12 cellular contexts compared by ENCODE assay signal in the genomic region with DNA sequence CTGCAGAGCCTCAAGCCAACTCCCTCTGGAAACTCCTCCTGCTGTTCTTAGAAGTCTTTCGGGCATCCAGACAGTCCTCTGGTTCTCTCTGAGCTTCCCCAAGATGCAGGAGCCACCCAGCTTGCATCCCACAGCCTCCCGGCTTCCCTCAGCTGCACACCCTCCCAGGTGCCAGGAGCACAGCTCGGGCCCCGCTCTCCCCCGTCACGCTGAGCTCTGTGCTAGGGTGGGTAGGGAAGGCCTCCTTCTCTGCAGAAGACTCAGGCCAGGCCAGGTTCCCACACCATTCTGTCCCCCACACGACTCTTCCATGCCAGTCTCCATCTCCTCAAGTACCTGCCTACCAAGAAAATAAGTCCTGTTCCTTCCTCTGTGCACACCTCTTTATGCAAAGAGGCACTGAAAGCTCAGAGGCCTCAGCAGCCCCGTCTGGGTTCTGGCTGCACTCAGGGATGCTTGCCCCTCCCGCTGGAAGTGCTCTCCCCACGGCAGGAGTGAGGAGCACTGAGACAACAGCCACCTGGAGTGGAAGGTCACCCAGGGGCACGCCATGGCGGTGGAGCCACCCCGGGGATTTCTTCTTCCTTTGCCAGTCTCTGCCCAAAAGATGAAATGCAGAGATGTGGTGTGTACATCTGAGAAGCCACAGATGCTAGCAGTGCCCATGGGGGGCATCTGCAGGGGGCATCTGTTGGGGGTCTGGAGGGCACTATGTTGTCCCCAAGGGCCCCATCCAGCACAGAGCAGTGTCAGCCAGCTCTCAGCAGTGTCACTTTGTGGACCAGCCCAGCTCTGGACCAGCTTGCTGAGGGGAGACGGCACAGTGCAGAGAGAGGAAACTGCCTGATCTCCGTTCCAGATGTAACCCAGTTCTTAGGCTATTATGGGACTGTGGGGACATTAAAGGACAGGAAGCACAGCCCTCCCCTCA.
A peak's percentile ranks its signal among the peaks of the same experiment; 100 is the strongest.
DNase-seq lines count a peak whose midpoint lies in the region; ATAC-seq and TF ChIP-seq lines count a peak whose summit lies in the region.
"Had no signal": no experiment of that assay in that cellular context is flagged by ENCODE, and none has a peak within 500 bp of the region (broad histone marks: within the 10 kb centered on the region; RNA-seq: fewer than 3 reads in every experiment).

No MANE protein-coding gene starts in this region.

- no peaks in the 10 kb centered on the region for H3K4me1 Mint-ChIP-seq in activated naive CD8-positive, alpha-beta T cell treated with anti-CD3 and anti-CD28 coated beads, Interleukin-2, amount 50 U/mL, for 24 hours

- CTCF ChIA-PET in HEK293 (lab: Yijun Ruan, JAX): no interaction called here

- no peak for TF ChIP-seq EP300 in sigmoid colon (IDR thresholded peaks at IDR 0.05)

- H3K27me3 ChIP-seq in Peyer's patch (no peaks in the 10 kb centered on the region), sigmoid colon (no peaks in the 10 kb centered on the region)

- POLR2A ChIA-PET in HEK293 (lab: Yijun Ruan, JAX): no interaction called here

- TF ChIP-seq POLR2A in Peyer's patch (IDR thresholded peaks at IDR 0.05) (no peak), sigmoid colon (IDR thresholded peaks at IDR 0.05) (no peak)

- DNase-seq in Peyer's patch (peak in 2 of 3 donors; percentile 16 to 26), mesenteric fat pad (ENCODE audit: low spot score) (peak; percentile 80), sigmoid colon (peak; percentile 35), KBM-7 (no peak), activated gamma-delta T cell treated with Interleukin-2 at 50 U/mL for 16 hours (no peak)
- no peak for DNase-seq in activated naive CD8-positive, alpha-beta T cell treated with anti-CD3 and anti-CD28 coated beads, Interleukin-2, amount 50 U/mL, for 24 hours
- DNase-seq: CD4-positive, alpha-beta T cell; DMS53; NCI-H1436 treated with DMSO at 0.1 percent for 48 hours; NCI-H524; SHP77 had no signal

- H3K4me3 ChIP-seq in HEK293 (ENCODE audit: low read depth, low read length) (no peak overlapping the region), Peyer's patch (no peak overlapping the region), sigmoid colon (no peak overlapping the region)

- H3K9me3 ChIP-seq in HEK293 (ENCODE audit: control insufficient read depth, insufficient read depth, low read depth, low read length) (no peaks in the 10 kb centered on the region), Peyer's patch (peaks cover 0 to 4% (median 0%) of the 10 kb centered on the region in 4 donors), sigmoid colon (no peaks in the 10 kb centered on the region)

- intact Hi-C loops in sigmoid colon (cut with DNase I): no loop called here

- in situ Hi-C loops in KBM-7 (cut with MboI; ENCODE audit: low pct_unique_long_range_greater_than_20kb, low sequenced_read_pairs): no loop called here

- no peaks in the 10 kb centered on the region for H3K9me3 Mint-ChIP-seq in activated naive CD8-positive, alpha-beta T cell treated with anti-CD3 and anti-CD28 coated beads, Interleukin-2, amount 50 U/mL, for 24 hours
- H3K9me3 Mint-ChIP-seq: CD4-positive, alpha-beta T cell had no signal

- no peaks in the 10 kb centered on the region for H3K36me3 Mint-ChIP-seq in activated naive CD8-positive, alpha-beta T cell treated with anti-CD3 and anti-CD28 coated beads, Interleukin-2, amount 50 U/mL, for 24 hours (ENCODE audit: low read depth)

- WGBS in sigmoid colon, 2 donors: 77% methylated on average over 15 of the region's 15 CpGs

- no peak overlapping the region for H3K27ac Mint-ChIP-seq in activated naive CD8-positive, alpha-beta T cell treated with anti-CD3 and anti-CD28 coated beads, Interleukin-2, amount 50 U/mL, for 24 hours
- H3K27ac Mint-ChIP-seq: CD4-positive, alpha-beta T cell had no signal

- TF ChIP-seq CTCF in HEK293 (tag by site-specific recombination; IDR thresholded peaks at IDR 0.05): no peak
- TF ChIP-seq CTCF in Peyer's patch (IDR thresholded peaks at IDR 0.05): no peak
- TF ChIP-seq CTCF in sigmoid colon (IDR thresholded peaks at IDR 0.05): no peak

- H3K27me3 Mint-ChIP-seq in activated naive CD8-positive, alpha-beta T cell treated with anti-CD3 and anti-CD28 coated beads, Interleukin-2, amount 50 U/mL, for 24 hours: no peaks in the 10 kb centered on the region

- no peak for ATAC-seq in activated naive CD8-positive, alpha-beta T cell treated with anti-CD3 and anti-CD28 coated beads, Interleukin-2, amount 50 U/mL, for 24 hours

- H3K4me3 Mint-ChIP-seq in activated naive CD8-positive, alpha-beta T cell treated with anti-CD3 and anti-CD28 coated beads, Interleukin-2, amount 50 U/mL, for 24 hours: no peak overlapping the region
- H3K4me3 Mint-ChIP-seq: CD4-positive, alpha-beta T cell had no signal

- H3K36me3 ChIP-seq in HEK293 (ENCODE audit: control insufficient read depth in 2 of 2, insufficient read depth in 1 of 2, low read length in 2 of 2): no peaks in the 10 kb centered on the region
- H3K36me3 ChIP-seq in Peyer's patch: no peaks in the 10 kb centered on the region
- H3K36me3 ChIP-seq in sigmoid colon: no peaks in the 10 kb centered on the region

- no peaks in the 10 kb centered on the region for H3K4me1 ChIP-seq in HEK293 (ENCODE audit: control insufficient read depth, insufficient read depth, low read length)
- H3K4me1 ChIP-seq in Peyer's patch: no peaks in the 10 kb centered on the region
- H3K4me1 ChIP-seq in sigmoid colon: no peaks in the 10 kb centered on the region

- H3K27ac ChIP-seq in HEK293 (ENCODE audit: extremely low read depth, low read depth, low read length) (no peak overlapping the region), Peyer's patch (no peak overlapping the region), sigmoid colon (no peak overlapping the region)

TF ChIP-seq in HEK293, 187 proteins besides CTCF, POLR2A, EP300 and RAD21:
- 0 out of 2 replicates have a peak, but pooled peaks have one; percentile 25 for TF ChIP-seq ZNF341 (tag by site-specific recombination; IDR thresholded peaks at IDR 0.05; ENCODE audit: low read depth)
- no peak for TF ChIP-seq HOXD13 (CRISPR knock-in tag; IDR thresholded peaks at IDR 0.05; ENCODE audit: borderline replicate concordance)
- peak; percentile 32; the same call in 1 of the 2 replicates for TF ChIP-seq ZIC2 (tag by site-specific recombination; IDR thresholded peaks at IDR 0.05)

Comparison
In these comparisons a context has a peak if more than half of its experiments do, and no peak if none do; other contexts are left out.
1. DNase-seq: peak in Peyer's patch (2 of 3), mesenteric fat pad (single experiment) and sigmoid colon (single experiment); none in activated naive CD8-positive, alpha-beta T cell treated with anti-CD3 and anti-CD28 coated beads, Interleukin-2, amount 50 U/mL, for 24 hours (single experiment), KBM-7 (single experiment) and activated gamma-delta T cell treated with Interleukin-2 at 50 U/mL for 16 hours (single experiment).